21 cellular contexts compared by ENCODE assay signal in the genomic region with DNA sequence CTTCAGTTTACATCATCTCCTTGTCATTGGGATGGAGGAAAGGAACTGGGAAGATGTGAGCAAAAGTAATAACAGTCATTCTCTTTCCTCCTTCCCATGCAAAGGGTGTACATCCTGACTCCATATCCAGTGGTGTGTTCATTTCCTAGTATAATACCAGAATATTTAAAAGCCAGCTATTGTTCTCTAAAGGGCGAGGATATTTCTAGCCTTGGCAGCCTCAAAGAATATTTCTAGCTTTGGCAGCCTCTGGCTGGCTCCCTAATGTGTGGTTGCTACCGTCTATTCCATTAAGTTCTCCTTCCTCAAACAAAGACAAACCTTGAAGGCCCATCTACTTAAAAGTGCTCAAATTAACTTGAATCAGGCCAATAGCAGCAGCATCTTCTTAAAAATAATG.
DNase-seq lines count a peak whose midpoint lies in the region; ATAC-seq and TF ChIP-seq lines count a peak whose summit lies in the region.
"Had no signal": no experiment of that assay in that cellular context is flagged by ENCODE, and none has a peak within 500 bp of the region (broad histone marks: within the 10 kb centered on the region; RNA-seq: fewer than 3 reads in every experiment).

No MANE protein-coding gene starts in this region.

- no peak overlapping the region for H3K4me3 Mint-ChIP-seq in activated T-cell treated with anti-CD3 and anti-CD28 coated beads, Interleukin-2, amount 50 U/mL, for 24 hours
- no peak overlapping the region for H3K4me3 Mint-ChIP-seq in activated T-cell treated with anti-CD3 and anti-CD28 coated beads, Interleukin-2, amount 50 U/mL, for 4 hours
- H3K4me3 Mint-ChIP-seq in CD4-positive, CD25-positive, alpha-beta regulatory T cell: peak overlapping the region in 1 of 4 donors; percentile 47
- no peak overlapping the region for H3K4me3 Mint-ChIP-seq in activated naive CD8-positive, alpha-beta T cell
- no peak overlapping the region for H3K4me3 Mint-ChIP-seq in neural progenitor cell
- H3K4me3 Mint-ChIP-seq: CD8-positive, alpha-beta memory T cell had no signal

- no peak overlapping the region for H3K9ac ChIP-seq in neural progenitor cell
- H3K9ac ChIP-seq: BLaER1 had no signal

- peaks cover 5% of the 10 kb centered on the region for H3K9me3 Mint-ChIP-seq in activated T-cell treated with anti-CD3 and anti-CD28 coated beads, Interleukin-2, amount 50 U/mL, for 24 hours
- H3K9me3 Mint-ChIP-seq in activated T-cell treated with anti-CD3 and anti-CD28 coated beads, Interleukin-2, amount 50 U/mL, for 4 hours: no peaks in the 10 kb centered on the region
- peaks cover 0 to 9% (median 1%) of the 10 kb centered on the region in 7 donors for H3K9me3 Mint-ChIP-seq in CD4-positive, CD25-positive, alpha-beta regulatory T cell
- peaks cover under 1% of the 10 kb centered on the region for H3K9me3 Mint-ChIP-seq in activated naive CD8-positive, alpha-beta T cell (ENCODE audit: low read depth)
- H3K9me3 Mint-ChIP-seq in neural progenitor cell: no peaks in the 10 kb centered on the region
- H3K9me3 Mint-ChIP-seq: CD8-positive, alpha-beta memory T cell had no signal

- H3K27ac Mint-ChIP-seq in activated T-cell treated with anti-CD3 and anti-CD28 coated beads, Interleukin-2, amount 50 U/mL, for 24 hours: peak overlapping the region; percentile 86
- H3K27ac Mint-ChIP-seq in CD4-positive, CD25-positive, alpha-beta regulatory T cell: peak overlapping the region; percentile 85 to 95 (median 91)
- peak overlapping the region; percentile 85 for H3K27ac Mint-ChIP-seq in activated naive CD8-positive, alpha-beta T cell
- H3K27ac Mint-ChIP-seq in neural progenitor cell: no peak overlapping the region

- peak overlapping the region; percentile 48 for H3K27ac ChIP-seq in CD4-positive, CD25-positive, alpha-beta regulatory T cell (ENCODE audit: insufficient read depth, low read length, poor library complexity, severe bottlenecking)
- H3K27ac ChIP-seq in neural progenitor cell (peak overlapping the region; percentile 60), esophagus squamous epithelium (peak overlapping the region in 2 of 4 donors; percentile 6 to 36)
- H3K27ac ChIP-seq: A549, BLaER1 had no signal

- peak overlapping the region; percentile 5 for H2AFZ ChIP-seq in neural progenitor cell (replicated peaks)

- intact Hi-C loops in esophagus squamous epithelium (cut with DNase I): no loop called here

- TF ChIP-seq CTCF in neural progenitor cell (IDR thresholded peaks at IDR 0.05): no peak
- no peak for TF ChIP-seq CTCF in esophagus squamous epithelium (IDR thresholded peaks at IDR 0.05)

- H3K27me3 Mint-ChIP-seq in activated T-cell treated with anti-CD3 and anti-CD28 coated beads, Interleukin-2, amount 50 U/mL, for 24 hours: no peaks in the 10 kb centered on the region
- no peaks in the 10 kb centered on the region for H3K27me3 Mint-ChIP-seq in activated T-cell treated with anti-CD3 and anti-CD28 coated beads, Interleukin-2, amount 50 U/mL, for 4 hours (ENCODE audit: low read depth)
- no peaks in the 10 kb centered on the region for H3K27me3 Mint-ChIP-seq in CD4-positive, CD25-positive, alpha-beta regulatory T cell
- H3K27me3 Mint-ChIP-seq in activated naive CD8-positive, alpha-beta T cell: no peaks in the 10 kb centered on the region
- H3K27me3 Mint-ChIP-seq in neural progenitor cell (ENCODE audit: insufficient read depth, low read depth): no peaks in the 10 kb centered on the region

- H3K4me3 ChIP-seq in CD4-positive, CD25-positive, alpha-beta regulatory T cell (ENCODE audit: low read depth, low read length): peak overlapping the region; percentile 15
- H3K4me3 ChIP-seq in neural progenitor cell: no peak overlapping the region
- no peak overlapping the region for H3K4me3 ChIP-seq in esophagus squamous epithelium
- H3K4me3 ChIP-seq: A549, BLaER1, MG63 had no signal

- H3K36me3 ChIP-seq in CD4-positive, CD25-positive, alpha-beta regulatory T cell (ENCODE audit: control insufficient read depth, insufficient read depth, low read length): no peaks in the 10 kb centered on the region
- H3K36me3 ChIP-seq in neural progenitor cell: no peaks in the 10 kb centered on the region
- no peaks in the 10 kb centered on the region for H3K36me3 ChIP-seq in esophagus squamous epithelium
- H3K36me3 ChIP-seq: BLaER1, MG63 had no signal

- no peaks in the 10 kb centered on the region for H3K9me3 ChIP-seq in CD4-positive, CD25-positive, alpha-beta regulatory T cell (ENCODE audit: control insufficient read depth in 2 of 2, low read length in 2 of 2)
- H3K9me3 ChIP-seq in neural progenitor cell (ENCODE audit: low read depth) (no peaks in the 10 kb centered on the region), esophagus squamous epithelium (no peaks in the 10 kb centered on the region)
- H3K9me3 ChIP-seq: A549, BLaER1, MG63 had no signal

- H4K20me1 ChIP-seq in neural progenitor cell (ENCODE audit: low read depth): no peaks in the 10 kb centered on the region
- H4K20me1 ChIP-seq: BLaER1 had no signal

- peaks cover 70% of the 10 kb centered on the region for H3K4me1 Mint-ChIP-seq in activated T-cell treated with anti-CD3 and anti-CD28 coated beads, Interleukin-2, amount 50 U/mL, for 24 hours (ENCODE audit: low read depth)
- H3K4me1 Mint-ChIP-seq in activated T-cell treated with anti-CD3 and anti-CD28 coated beads, Interleukin-2, amount 50 U/mL, for 4 hours (ENCODE audit: low read depth): peaks cover 58% of the 10 kb centered on the region
- H3K4me1 Mint-ChIP-seq in CD4-positive, CD25-positive, alpha-beta regulatory T cell: peaks cover 27 to 87% (median 42%) of the 10 kb centered on the region in 4 donors
- H3K4me1 Mint-ChIP-seq in activated naive CD8-positive, alpha-beta T cell (ENCODE audit: low read depth): peaks cover 69% of the 10 kb centered on the region
- H3K4me1 Mint-ChIP-seq in neural progenitor cell: peaks cover 17% of the 10 kb centered on the region

- ATAC-seq in activated T-cell treated with anti-CD3 and anti-CD28 coated beads, Interleukin-2, amount 50 U/mL, for 4 hours: no peak
- ATAC-seq in CD4-positive, CD25-positive, alpha-beta regulatory T cell (ENCODE audit: low read depth in 2 of 2): no peak
- ATAC-seq: A549 had no signal

- H3K4me1 ChIP-seq in CD4-positive, CD25-positive, alpha-beta regulatory T cell (ENCODE audit: control insufficient read depth, insufficient read depth, low read length, poor library complexity, severe bottlenecking): peaks cover 45% of the 10 kb centered on the region
- H3K4me1 ChIP-seq in neural progenitor cell (peaks cover 35% of the 10 kb centered on the region), esophagus squamous epithelium (peaks cover 0 to 25% (median 8%) of the 10 kb centered on the region in 3 donors)
- H3K4me1 ChIP-seq: BLaER1 had no signal

- peaks cover 16% of the 10 kb centered on the region for H3F3A ChIP-seq in neural progenitor cell (ENCODE audit: low read depth)

- no peak for DNase-seq in activated T-cell treated with anti-CD3 and anti-CD28 coated beads, Interleukin-2, amount 50 U/mL, for 24 hours
- no peak for DNase-seq in activated T-cell treated with anti-CD3 and anti-CD28 coated beads, Interleukin-2, amount 50 U/mL, for 4 hours
- no peak for DNase-seq in CD4-positive, CD25-positive, alpha-beta regulatory T cell
- DNase-seq in neural progenitor cell (ENCODE audit: low spot score): no peak
- DNase-seq in germinal center (ENCODE audit: low spot score): no peak
- no peak for DNase-seq in esophagus squamous epithelium (lab: John Stamatoyannopoulos, UW)
- no peak for DNase-seq in SW480 (ENCODE audit: low spot score)
- DNase-seq: CD8-positive, alpha-beta memory T cell; DMS79; Kasumi-1; MG63; NCI-H1048; NCI-H1436; NCI-H1930; NCI-H226; NCI-H524; NCI-H82; OCI-M1 had no signal

- H3K4me2 ChIP-seq in neural progenitor cell: no peak overlapping the region
- H3K4me2 ChIP-seq: A549, BLaER1 had no signal

- H3K27me3 ChIP-seq in CD4-positive, CD25-positive, alpha-beta regulatory T cell (ENCODE audit: control insufficient read depth, insufficient read depth, low read length): no peaks in the 10 kb centered on the region
- H3K27me3 ChIP-seq in neural progenitor cell (no peaks in the 10 kb centered on the region), esophagus squamous epithelium (no peaks in the 10 kb centered on the region)
- H3K27me3 ChIP-seq: BLaER1, MG63 had no signal

- H3K79me2 ChIP-seq in neural progenitor cell (ENCODE audit: low read depth): no peaks in the 10 kb centered on the region

- WGBS in esophagus squamous epithelium, 2 donors: 44 to 58% methylated on average over 1 to 2 of the region's 2 CpGs

- TF ChIP-seq POLR2A in esophagus squamous epithelium (IDR thresholded peaks at IDR 0.05): no peak

- H3K36me3 Mint-ChIP-seq in activated T-cell treated with anti-CD3 and anti-CD28 coated beads, Interleukin-2, amount 50 U/mL, for 24 hours (ENCODE audit: low read depth): no peaks in the 10 kb centered on the region
- H3K36me3 Mint-ChIP-seq in activated T-cell treated with anti-CD3 and anti-CD28 coated beads, Interleukin-2, amount 50 U/mL, for 4 hours (ENCODE audit: insufficient read depth): no peaks in the 10 kb centered on the region
- peaks cover 21% of the 10 kb centered on the region for H3K36me3 Mint-ChIP-seq in CD4-positive, CD25-positive, alpha-beta regulatory T cell
- peaks cover 3% of the 10 kb centered on the region for H3K36me3 Mint-ChIP-seq in activated naive CD8-positive, alpha-beta T cell
- H3K36me3 Mint-ChIP-seq in neural progenitor cell: no peaks in the 10 kb centered on the region
- H3K36me3 Mint-ChIP-seq: CD8-positive, alpha-beta memory T cell had no signal
